In the genomic region with DNA sequence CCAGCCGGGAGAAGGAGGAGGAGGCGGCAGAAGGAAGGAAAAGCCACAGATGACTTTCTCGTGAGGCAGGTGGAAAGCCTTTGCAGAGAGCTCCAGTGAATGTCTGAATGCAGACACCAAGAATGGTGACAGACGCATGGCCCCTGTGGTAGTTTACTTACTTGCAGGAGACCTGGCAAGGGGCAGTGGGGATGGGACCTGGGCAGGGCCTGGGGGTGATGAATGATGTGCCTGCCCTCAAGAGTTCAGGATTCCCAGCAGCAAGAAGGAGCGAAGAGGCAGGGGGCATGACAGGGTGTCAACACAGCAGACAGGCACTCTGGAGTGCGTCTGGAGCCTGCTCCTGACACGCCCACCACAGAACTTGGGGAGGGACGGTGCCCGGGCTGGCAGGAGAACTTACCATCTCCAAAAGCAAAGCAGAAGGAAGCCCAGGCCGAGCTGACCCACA, we compare ENCODE assay signal across 22 cellular contexts.
"Had no signal": no experiment of that assay in that cellular context is flagged by ENCODE, and none has a peak within 500 bp of the region (broad histone marks: within the 10 kb centered on the region; RNA-seq: fewer than 3 reads in every experiment).

No MANE protein-coding gene starts in this region.

- FAIRE-seq: astrocyte had no signal

- H3K27me3 ChIP-seq: colonic mucosa, esophagus squamous epithelium, gastrocnemius medialis had no signal

- H3K4me3 ChIP-seq: colonic mucosa, esophagus squamous epithelium, gastrocnemius medialis, mucosa of descending colon, thoracic aorta had no signal

- H3K27ac Mint-ChIP-seq: activated CD4-positive, alpha-beta T cell treated with anti-CD3 and anti-CD28 coated beads for 36 hours; activated naive CD4-positive, alpha-beta T cell treated with anti-CD3 and anti-CD28 coated beads, Interleukin-2, amount 50 U/mL, for 72 hours; memory B cell; progenitor cell of endocrine pancreas; stimulated activated memory B cell treated with anti-CD40 and anti-IgM and Interleukin-4, amounts not matched to agents 10 μg/mL and 1 μg/mL and 100 μg/mL, for 72 hours; T-helper 1 cell treated with Interleukin-12 subunit alpha and Interleukin-12 subunit beta and Interleukin-4 antibody, amounts not matched to agents 30 μg/mL and 1 μg/mL, for 36 hours; type B pancreatic cell; WTC11 had no signal

- H3K36me3 ChIP-seq: colonic mucosa, gastrocnemius medialis, thoracic aorta had no signal

- H3K4me3 Mint-ChIP-seq: activated CD4-positive, alpha-beta T cell treated with anti-CD3 and anti-CD28 coated beads for 36 hours; central memory CD8-positive, alpha-beta T cell; memory B cell; stimulated activated memory B cell treated with anti-CD40 and anti-IgM and Interleukin-4, amounts not matched to agents 10 μg/mL and 1 μg/mL and 100 μg/mL, for 72 hours; T-helper 1 cell treated with Interleukin-12 subunit alpha and Interleukin-12 subunit beta and Interleukin-4 antibody, amounts not matched to agents 30 μg/mL and 1 μg/mL, for 36 hours; type B pancreatic cell; WTC11 had no signal

- H3K9me3 Mint-ChIP-seq: central memory CD8-positive, alpha-beta T cell; memory B cell; stimulated activated memory B cell treated with anti-CD40 and anti-IgM and Interleukin-4, amounts not matched to agents 10 μg/mL and 1 μg/mL and 100 μg/mL, for 72 hours; T-helper 1 cell treated with Interleukin-12 subunit alpha and Interleukin-12 subunit beta and Interleukin-4 antibody, amounts not matched to agents 30 μg/mL and 1 μg/mL, for 36 hours; type B pancreatic cell had no signal

- H3K4me1 ChIP-seq: colonic mucosa, gastrocnemius medialis had no signal

- H3K36me3 Mint-ChIP-seq: memory B cell; stimulated activated memory B cell treated with anti-CD40 and anti-IgM and Interleukin-4, amounts not matched to agents 10 μg/mL and 1 μg/mL and 100 μg/mL, for 72 hours had no signal

- H3K27me3 Mint-ChIP-seq: activated CD4-positive, alpha-beta T cell treated with anti-CD3 and anti-CD28 coated beads for 36 hours; central memory CD8-positive, alpha-beta T cell; type B pancreatic cell had no signal

- DNase-seq: activated CD4-positive, alpha-beta T cell treated with anti-CD3 and anti-CD28 coated beads for 36 hours; activated CD4-positive, alpha-beta T cell treated with anti-CD3 and anti-CD28 coated beads, Interleukin-2, amount 50 U/mL, for 4 hours; activated CD8-positive, alpha-beta memory T cell treated with anti-CD3 and anti-CD28 coated beads for 24 hours; colonic mucosa; esophagus squamous epithelium; hypothalamus; mucosa of descending colon; retina; stimulated activated CD4-positive, alpha-beta T cell treated with anti-CD3 and anti-CD28 coated beads, Interleukin-2, amount 100 ng/mL, for 24 hours; T1000 had no signal

- H3K27ac ChIP-seq: colonic mucosa, esophagus squamous epithelium, gastrocnemius medialis, thoracic aorta had no signal

- H3K9me3 ChIP-seq: colonic mucosa, esophagus squamous epithelium, gastrocnemius medialis, mucosa of descending colon, thoracic aorta had no signal

- H3K4me1 Mint-ChIP-seq: activated CD4-positive, alpha-beta T cell treated with anti-CD3 and anti-CD28 coated beads for 36 hours; central memory CD8-positive, alpha-beta T cell; memory B cell; stimulated activated memory B cell treated with anti-CD40 and anti-IgM and Interleukin-4, amounts not matched to agents 10 μg/mL and 1 μg/mL and 100 μg/mL, for 72 hours had no signal

- ATAC-seq: activated CD4-positive, alpha-beta T cell treated with anti-CD3 and anti-CD28 coated beads for 36 hours; activated naive CD4-positive, alpha-beta T cell treated with anti-CD3 and anti-CD28 coated beads, Interleukin-2, amount 50 U/mL, for 72 hours; gastrocnemius medialis; left colon; mucosa of descending colon; stimulated activated memory B cell treated with anti-CD40 and anti-IgM and Interleukin-4, amounts not matched to agents 10 μg/mL and 1 μg/mL and 100 μg/mL, for 72 hours; WTC11 had no signal
